In the genomic region with DNA sequence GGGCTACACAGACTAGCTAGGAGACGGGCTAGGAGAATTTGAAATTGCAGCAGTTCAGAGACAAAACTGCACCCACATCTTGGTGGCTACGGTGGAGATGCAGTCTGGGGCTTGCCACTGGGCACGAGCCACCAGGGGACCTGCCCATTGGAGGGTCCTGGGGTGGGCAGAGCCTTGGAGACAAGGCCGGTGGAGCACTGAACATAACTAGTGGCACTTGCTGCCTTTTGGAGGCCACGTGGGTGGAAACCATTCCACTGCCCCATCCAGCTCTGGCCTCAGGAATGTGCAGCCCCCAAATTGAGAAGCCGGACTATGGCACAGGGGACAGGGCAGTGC, we compare ENCODE assay signal across 13 cellular contexts.
"Had no signal": no experiment of that assay in that cellular context is flagged by ENCODE, and none has a peak within 500 bp of the region (broad histone marks: within the 10 kb centered on the region; RNA-seq: fewer than 3 reads in every experiment).

No MANE protein-coding gene starts in this region.

- H3K9me3 ChIP-seq: breast epithelium, uterus had no signal

- ATAC-seq: stimulated activated naive CD8-positive, alpha-beta T cell treated with anti-CD3 and anti-CD28 coated beads, Interleukin-15, amount 100 ng/mL, for 72 hours had no signal

- H3K27me3 ChIP-seq: breast epithelium, uterus had no signal

- H3K36me3 ChIP-seq: breast epithelium, uterus had no signal

- FAIRE-seq: colon, frontal cortex had no signal

- H3K4me1 ChIP-seq: breast epithelium, uterus had no signal

- H3K27ac ChIP-seq: breast epithelium had no signal

- DNase-seq: activated CD4-positive, alpha-beta memory T cell treated with anti-CD3 and anti-CD28 coated beads for 36 hours; activated CD4-positive, alpha-beta T cell treated with anti-CD3 and anti-CD28 coated beads for 1 hour; activated naive CD8-positive, alpha-beta T cell treated with anti-CD3 and anti-CD28 coated beads, Interleukin-2, amount 10 ng/mL, durations not matched to agents 7 days and 5 days; anterior cingulate cortex; effector CD8-positive, alpha-beta T cell; retina; stimulated activated CD4-positive, alpha-beta T cell treated with anti-CD3 and anti-CD28 coated beads, Interleukin-2, amount 100 ng/mL, for 24 hours; stimulated activated naive CD8-positive, alpha-beta T cell treated with anti-CD3 and anti-CD28 coated beads, Interleukin-15, amount 100 ng/mL, for 72 hours; SW 1271 had no signal

- H3K4me3 ChIP-seq: breast epithelium, uterus had no signal
